13 cellular contexts compared by ENCODE assay signal in the genomic region with DNA sequence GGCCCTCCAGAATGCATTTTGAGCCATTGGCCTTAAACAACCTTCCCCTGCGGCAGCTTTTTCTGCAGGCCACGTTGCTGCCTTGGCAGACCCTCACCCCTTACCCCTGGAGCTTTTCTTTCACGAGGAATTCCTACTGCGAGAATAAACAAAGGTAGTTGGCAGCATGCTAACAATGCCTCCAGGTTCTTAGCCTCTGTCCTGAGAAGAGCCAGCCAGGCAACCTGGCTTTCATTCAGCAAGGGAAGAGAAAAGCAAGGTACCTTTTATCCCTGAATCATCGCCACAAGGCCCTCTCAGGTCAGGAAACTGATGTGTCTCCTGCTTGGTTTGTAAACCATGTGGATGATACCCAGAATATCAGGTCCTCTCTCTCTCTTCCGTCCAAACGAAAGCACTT.
"Had no signal": no experiment of that assay in that cellular context is flagged by ENCODE, and none has a peak within 500 bp of the region (broad histone marks: within the 10 kb centered on the region; RNA-seq: fewer than 3 reads in every experiment).

No MANE protein-coding gene starts in this region.

- H3K36me3 ChIP-seq: thyroid gland had no signal

- ATAC-seq: left ventricle myocardium superior; natural killer cell; stimulated activated memory B cell treated with anti-CD40 and anti-IgM and Interleukin-4, amounts not matched to agents 10 μg/mL and 1 μg/mL and 100 μg/mL, for 72 hours; WTC11 had no signal

- H3K9me3 ChIP-seq: thyroid gland had no signal

- H3K4me3 ChIP-seq: coronary artery, thyroid gland had no signal

- H3K27me3 ChIP-seq: thyroid gland had no signal

- H3K27ac ChIP-seq: coronary artery, thyroid gland had no signal

- DNase-seq: activated CD4-positive, alpha-beta T cell treated with anti-CD3 and anti-CD28 coated beads for 48 hours; activated gamma-delta T cell; activated T-cell treated with anti-CD3 and anti-CD28 coated beads, Interleukin-2, amount 50 U/mL, for 4 hours; amniotic stem cell; foreskin fibroblast; left ventricle myocardium superior; natural killer cell; posterior cingulate gyrus; retina had no signal
